30 cellular contexts compared by ENCODE assay signal in the genomic region with DNA sequence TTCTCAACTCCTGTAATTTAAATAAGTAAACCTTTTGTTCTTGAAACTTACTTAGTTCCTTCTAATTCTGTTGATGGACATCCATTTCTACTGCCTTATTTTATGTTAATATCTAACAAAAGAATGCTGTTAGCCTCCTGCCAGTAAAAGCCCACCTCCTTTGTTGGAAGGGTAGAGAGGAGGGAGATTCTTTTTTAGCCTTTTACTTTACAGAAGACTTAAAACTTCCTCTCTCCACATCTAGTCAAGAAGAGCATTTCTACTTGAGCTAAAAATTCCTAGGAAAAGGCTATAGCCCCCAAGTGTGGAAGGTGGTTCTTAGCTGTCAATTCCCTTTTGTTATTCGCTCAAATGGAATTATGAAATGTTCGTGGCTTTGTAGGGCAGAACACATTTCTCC.
"Had no signal": no experiment of that assay in that cellular context is flagged by ENCODE, and none has a peak within 500 bp of the region (broad histone marks: within the 10 kb centered on the region; RNA-seq: fewer than 3 reads in every experiment).

No MANE protein-coding gene starts in this region.

- H3K27me3 Mint-ChIP-seq: activated B cell treated with CpG ODN at 0.5 μM for 24 hours; activated CD8-positive, alpha-beta T cell treated with anti-CD3 and anti-CD28 coated beads for 36 hours; activated T-helper 17 cell treated with anti-CD3 and anti-CD28 coated beads, Interleukin-2, amount 50 U/mL, for 72 hours; effector memory CD8-positive, alpha-beta T cell; progenitor cell of endocrine pancreas had no signal

- H3K4me3 Mint-ChIP-seq: activated B cell treated with CpG ODN at 0.5 μM for 24 hours; activated CD8-positive, alpha-beta T cell treated with anti-CD3 and anti-CD28 coated beads for 36 hours; activated T-cell treated with anti-CD3 and anti-CD28 coated beads, Interleukin-2, amount 50 U/mL, for 4 hours; activated T-helper 17 cell treated with anti-CD3 and anti-CD28 coated beads, Interleukin-2, amount 50 U/mL, for 72 hours; effector memory CD8-positive, alpha-beta T cell; natural killer cell treated with Interleukin-12 subunit alpha and Interleukin-12 subunit beta and Interleukin-15 and Interleukin-18, amount 100 ng/mL, for 72 hours had no signal

- H3K27me3 ChIP-seq: brain microvascular endothelial cell, ovary, testis had no signal

- ATAC-seq: activated CD8-positive, alpha-beta T cell treated with anti-CD3 and anti-CD28 coated beads for 36 hours; activated T-cell treated with anti-CD3 and anti-CD28 coated beads, Interleukin-2, amount 50 U/mL, for 4 hours; activated T-helper 17 cell treated with anti-CD3 and anti-CD28 coated beads, Interleukin-2, amount 50 U/mL, for 72 hours; effector memory CD8-positive, alpha-beta T cell; left lobe of liver; lower lobe of right lung; mucosa of descending colon; natural killer cell treated with Interleukin-12 subunit alpha and Interleukin-12 subunit beta and Interleukin-15 and Interleukin-18, amount 100 ng/mL, for 72 hours; right lobe of liver; stimulated activated naive CD8-positive, alpha-beta T cell treated with anti-CD3 and anti-CD28 coated beads, Interleukin-15, Interleukin-2, amounts not matched to agents 100 U/mL and 50 U/mL, for 24 hours had no signal

- H3K4me3 ChIP-seq: coronary artery, dorsolateral prefrontal cortex, lower lobe of right lung, mucosa of descending colon, ovary, right lobe of liver, testis had no signal

- H3K4me1 Mint-ChIP-seq: activated B cell treated with CpG ODN at 0.5 μM for 24 hours; activated T-helper 17 cell treated with anti-CD3 and anti-CD28 coated beads, Interleukin-2, amount 50 U/mL, for 72 hours had no signal

- FAIRE-seq: endothelial cell of umbilical vein, keratinocyte, urothelium cell line had no signal

- DNase-seq: activated B cell treated with CpG ODN at 0.5 μM for 24 hours; activated CD4-positive, alpha-beta T cell treated with anti-CD3 and anti-CD28 coated beads, Interleukin-2, amount 50 U/mL, for 1 hour; activated CD8-positive, alpha-beta T cell treated with anti-CD3 and anti-CD28 coated beads for 36 hours; activated gamma-delta T cell treated with Interleukin-2 at 50 U/mL for 16 hours; activated naive CD4-positive, alpha-beta T cell treated with anti-CD3 and anti-CD28 coated beads, Interleukin-2, amount 50 U/mL, for 16 hours; activated T-cell treated with anti-CD3 and anti-CD28 coated beads, Interleukin-2, amount 50 U/mL, for 4 hours; amniotic stem cell; brain microvascular endothelial cell; dorsolateral prefrontal cortex; effector memory CD8-positive, alpha-beta T cell; foreskin fibroblast; head of caudate nucleus; hippocampal formation; lower lobe of right lung; mucosa of descending colon; ovary; right lobe of liver; stimulated activated CD4-positive, alpha-beta T cell treated with anti-CD3 and anti-CD28 coated beads, Interleukin-2, amount 100 ng/mL, for 48 hours; stimulated activated naive CD8-positive, alpha-beta T cell treated with anti-CD3 and anti-CD28 coated beads, Interleukin-15, Interleukin-2, amounts not matched to agents 100 U/mL and 50 U/mL, for 24 hours; T-helper 2 cell; testis; trophoblast cell had no signal

- H3K36me3 ChIP-seq: brain microvascular endothelial cell, lower lobe of right lung, ovary, right lobe of liver had no signal

- H3K9me3 Mint-ChIP-seq: activated B cell treated with CpG ODN at 0.5 μM for 24 hours; activated CD8-positive, alpha-beta T cell treated with anti-CD3 and anti-CD28 coated beads for 36 hours; activated T-cell treated with anti-CD3 and anti-CD28 coated beads, Interleukin-2, amount 50 U/mL, for 4 hours; activated T-helper 17 cell treated with anti-CD3 and anti-CD28 coated beads, Interleukin-2, amount 50 U/mL, for 72 hours; natural killer cell treated with Interleukin-12 subunit alpha and Interleukin-12 subunit beta and Interleukin-15 and Interleukin-18, amount 100 ng/mL, for 72 hours had no signal

- H3K9me3 ChIP-seq: lower lobe of right lung, mucosa of descending colon, ovary, right lobe of liver, testis had no signal

- H3K4me1 ChIP-seq: lower lobe of right lung, right lobe of liver, testis had no signal

- H3K27ac Mint-ChIP-seq: activated B cell treated with CpG ODN at 0.5 μM for 24 hours; activated CD8-positive, alpha-beta T cell treated with anti-CD3 and anti-CD28 coated beads for 36 hours; activated T-helper 17 cell treated with anti-CD3 and anti-CD28 coated beads, Interleukin-2, amount 50 U/mL, for 72 hours; effector memory CD8-positive, alpha-beta T cell; natural killer cell treated with Interleukin-12 subunit alpha and Interleukin-12 subunit beta and Interleukin-15 and Interleukin-18, amount 100 ng/mL, for 72 hours; progenitor cell of endocrine pancreas had no signal

- H3K36me3 Mint-ChIP-seq: natural killer cell treated with Interleukin-12 subunit alpha and Interleukin-12 subunit beta and Interleukin-15 and Interleukin-18, amount 100 ng/mL, for 72 hours had no signal

- H3K27ac ChIP-seq: brain microvascular endothelial cell, coronary artery, dorsolateral prefrontal cortex, lower lobe of right lung, ovary, right lobe of liver, testis had no signal
